1 cellular context compared by ENCODE assay signal in genomic region chr15:84889313-84889990, GRCh38.
TF ChIP-seq lines count a peak whose summit lies in the region.

No MANE protein-coding gene starts in this region.

TF ChIP-seq in K562, 482 proteins besides CTCF, POLR2A, EP300 and RAD21:
- TF ChIP-seq ZNF512 (tag; IDR thresholded peaks at IDR 0.05) (peak; percentile 94), EGR1 (conservative IDR thresholded peaks at IDR 0.05) (peak; percentile 68), CGGBP1 (CRISPR knock-in tag; IDR thresholded peaks at IDR 0.05) (no peak)
